ENCODE assay signal across 1 cellular context in the genomic region with DNA sequence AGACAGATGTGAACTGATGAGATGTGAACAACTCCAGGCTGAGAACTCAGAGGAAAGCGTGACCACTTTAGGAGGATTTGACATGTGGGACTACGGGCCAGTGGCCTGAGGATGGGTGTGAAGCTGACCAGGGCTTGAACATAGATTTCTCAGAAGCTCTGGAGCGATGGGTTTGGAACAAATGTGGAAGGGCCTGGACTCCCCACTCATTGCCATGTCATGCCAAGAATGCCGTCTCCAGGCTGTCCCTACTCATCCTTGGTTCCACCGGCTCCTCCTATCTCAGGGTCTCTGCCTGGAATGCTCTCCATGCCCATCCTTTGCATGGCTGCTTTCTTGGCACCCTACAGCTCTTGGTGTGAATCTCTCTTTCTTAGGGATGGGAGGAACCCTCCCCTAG.
TF ChIP-seq lines count a peak whose summit lies in the region.

No MANE protein-coding gene starts in this region.

TF ChIP-seq in H1, 55 proteins besides CTCF, POLR2A, EP300 and RAD21:
- no peak for TF ChIP-seq KDM1A (IDR thresholded peaks at IDR 0.05; ENCODE audit: borderline replicate concordance, low read length)
- TF ChIP-seq JUND (IDR thresholded peaks at IDR 0.05; ENCODE audit: low read length): no peak
- no peak for TF ChIP-seq EGR1 (IDR thresholded peaks at IDR 0.05; ENCODE audit: borderline replicate concordance, low read depth, low read length)
- no peak for TF ChIP-seq HDAC2 (IDR thresholded peaks at IDR 0.05; ENCODE audit: borderline replicate concordance in 1 of 2, low read depth in 2 of 2, low read length in 2 of 2)
- no peak for TF ChIP-seq RBBP5 (IDR thresholded peaks at IDR 0.05; ENCODE audit: borderline replicate concordance, low read depth, low read length)
- TF ChIP-seq, protein P1, sequence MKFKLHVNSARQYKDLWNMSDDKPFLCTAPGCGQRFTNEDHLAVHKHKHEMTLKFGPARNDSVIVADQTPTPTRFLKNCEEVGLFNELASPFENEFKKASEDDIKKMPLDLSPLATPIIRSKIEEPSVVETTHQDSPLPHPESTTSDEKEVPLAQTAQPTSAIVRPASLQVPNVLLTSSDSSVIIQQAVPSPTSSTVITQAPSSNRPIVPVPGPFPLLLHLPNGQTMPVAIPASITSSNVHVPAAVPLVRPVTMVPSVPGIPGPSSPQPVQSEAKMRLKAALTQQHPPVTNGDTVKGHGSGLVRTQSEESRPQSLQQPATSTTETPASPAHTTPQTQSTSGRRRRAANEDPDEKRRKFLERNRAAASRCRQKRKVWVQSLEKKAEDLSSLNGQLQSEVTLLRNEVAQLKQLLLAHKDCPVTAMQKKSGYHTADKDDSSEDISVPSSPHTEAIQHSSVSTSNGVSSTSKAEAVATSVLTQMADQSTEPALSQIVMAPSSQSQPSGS (IDR thresholded peaks at IDR 0.05; ENCODE audit: low read length): no peak
- TF ChIP-seq GTF2F1 (IDR thresholded peaks at IDR 0.05; ENCODE audit: borderline replicate concordance, low read depth, low read length): no peak
- no peak for TF ChIP-seq ATF3 (IDR thresholded peaks at IDR 0.05; ENCODE audit: insufficient read depth, low read depth, low read length)
- TF ChIP-seq KDM4A (IDR thresholded peaks at IDR 0.05; ENCODE audit: low read depth, low read length, severe bottlenecking): no peak
- no peak for TF ChIP-seq SAP30 (IDR thresholded peaks at IDR 0.05; ENCODE audit: insufficient read depth, insufficient replicate concordance, low read length)
- no peak for TF ChIP-seq BRCA1 (IDR thresholded peaks at IDR 0.05; ENCODE audit: low read depth, low read length)
- TF ChIP-seq CTBP2 (IDR thresholded peaks at IDR 0.05; ENCODE audit: borderline replicate concordance, insufficient read depth, insufficient read length, low read length): no peak
- TF ChIP-seq FOSL1 (IDR thresholded peaks at IDR 0.05; ENCODE audit: insufficient read depth, low read depth, low read length): no peak
- TF ChIP-seq EZH2 (IDR thresholded peaks at IDR 0.05; ENCODE audit: low read depth, low read length, severe bottlenecking): no peak
